In genomic region chr13:77310579-77311279, GRCh38 we compare ENCODE assay signal across 12 cellular contexts. TPM values are rescaled to one million over a fixed set of nuclear protein-coding genes. Genes with fewer than 3 reads are reported as not detected.
DNase-seq lines count a peak whose midpoint lies in the region; ATAC-seq and TF ChIP-seq lines count a peak whose summit lies in the region.
"Had no signal": no experiment of that assay in that cellular context is flagged by ENCODE, and none has a peak within 500 bp of the region (broad histone marks: within the 10 kb centered on the region; RNA-seq: fewer than 3 reads in every experiment).

No MANE protein-coding gene starts in this region.

- peaks cover 88% of the 10 kb centered on the region for H3K4me1 Mint-ChIP-seq in CD8-positive, alpha-beta T cell (ENCODE audit: low read depth)
- peaks cover 51 to 93% (median 90%) of the 10 kb centered on the region in 4 donors for H3K4me1 Mint-ChIP-seq in naive thymus-derived CD8-positive, alpha-beta T cell

- no peaks in the 10 kb centered on the region for H3K27me3 ChIP-seq in CD8-positive, alpha-beta T cell (ENCODE audit: insufficient read depth, low read length)
- no peaks in the 10 kb centered on the region for H3K27me3 ChIP-seq in HUES48 (ENCODE audit: control insufficient read depth, insufficient read depth, low read length)
- H3K27me3 ChIP-seq: neutrophil had no signal

- no peaks in the 10 kb centered on the region for H3K36me3 ChIP-seq in CD8-positive, alpha-beta T cell (ENCODE audit: insufficient read depth, low read length)
- no peaks in the 10 kb centered on the region for H3K36me3 ChIP-seq in HUES48 (ENCODE audit: control insufficient read depth, insufficient read depth, low read length)
- H3K36me3 ChIP-seq in mucosa of descending colon (ENCODE audit: low read depth), result no peaks in the 10 kb centered on the region
- H3K36me3 ChIP-seq: neutrophil had no signal

- peaks cover 71% of the 10 kb centered on the region for H3K4me1 ChIP-seq in CD8-positive, alpha-beta T cell (ENCODE audit: insufficient read depth, low read length)
- H3K4me1 ChIP-seq in HUES48 (ENCODE audit: control insufficient read depth, insufficient read depth, low read length), result peaks cover 70% of the 10 kb centered on the region
- H3K4me1 ChIP-seq in mucosa of descending colon (ENCODE audit: low read depth), result no peaks in the 10 kb centered on the region

- CTCF ChIA-PET in CD8-positive, alpha-beta T cell (lab: Charles Lee), result interaction anchor here (1.0 to 2.7 kb wide), 2 partner anchors 15 to 135 kb away, joined by 3 to 9 read pairs; no protein-coding TSS in a partner anchor

- no peak overlapping the region for H3K4me3 ChIP-seq in CD8-positive, alpha-beta T cell (ENCODE audit: low read depth, low read length)
- H3K4me3 ChIP-seq in HUES48 (ENCODE audit: low read depth, low read length), result peak overlapping the region; percentile 30; the same call in 1 of the 2 replicates
- H3K4me3 ChIP-seq in coronary artery, result peak overlapping the region; percentile 25
- no peak overlapping the region for H3K4me3 ChIP-seq in mucosa of descending colon

- no peaks in the 10 kb centered on the region for H3K9me3 ChIP-seq in CD8-positive, alpha-beta T cell (ENCODE audit: low read length)
- no peaks in the 10 kb centered on the region for H3K9me3 ChIP-seq in HUES48 (ENCODE audit: control insufficient read depth, insufficient read depth, low read length)
- no peaks in the 10 kb centered on the region for H3K9me3 ChIP-seq in mucosa of descending colon
- H3K9me3 ChIP-seq: neutrophil had no signal

- no peak overlapping the region for H3K4me3 Mint-ChIP-seq in CD8-positive, alpha-beta T cell
- H3K4me3 Mint-ChIP-seq in naive thymus-derived CD8-positive, alpha-beta T cell, result peak overlapping the region in 7 of 10 donors; percentile 7 to 53 (median 19)

- H3K9ac ChIP-seq in HUES48 (ENCODE audit: low read depth, low read length), result peak overlapping the region; percentile 39; the same call in 1 of the 2 replicates

- H3K27me3 Mint-ChIP-seq in CD8-positive, alpha-beta T cell (ENCODE audit: low read depth), result no peaks in the 10 kb centered on the region
- H3K27me3 Mint-ChIP-seq in naive thymus-derived CD8-positive, alpha-beta T cell, result no peaks in the 10 kb centered on the region

- no peak overlapping the region for H3K27ac ChIP-seq in CD8-positive, alpha-beta T cell (ENCODE audit: low read depth, low read length)
- H3K27ac ChIP-seq in HUES48 (ENCODE audit: low read depth, low read length) (peak overlapping the region; percentile 23), coronary artery (peak overlapping the region; percentile 11 to 24)
- H3K27ac ChIP-seq: neutrophil had no signal

- intact Hi-C loops in CD8-positive, alpha-beta T cell (cut with DNase I, micrococcal nuclease), result no loop called here
- intact Hi-C loops in mucosa of descending colon (cut with DNase I, micrococcal nuclease), result no loop called here

- no peak for TF ChIP-seq CTCF in CD8-positive, alpha-beta T cell (IDR thresholded peaks at IDR 0.05)
- TF ChIP-seq CTCF in coronary artery (IDR thresholded peaks at IDR 0.05), result no peak
- no peak for TF ChIP-seq CTCF in mucosa of descending colon (IDR thresholded peaks at IDR 0.05)

- H3K9me3 Mint-ChIP-seq in CD8-positive, alpha-beta T cell, result no peaks in the 10 kb centered on the region
- H3K9me3 Mint-ChIP-seq in naive thymus-derived CD8-positive, alpha-beta T cell, result peaks cover 0 to 3% (median 0%) of the 10 kb centered on the region in 9 donors

- H3K36me3 Mint-ChIP-seq in CD8-positive, alpha-beta T cell, result peaks cover 2% of the 10 kb centered on the region
- H3K36me3 Mint-ChIP-seq in naive thymus-derived CD8-positive, alpha-beta T cell, result peaks cover 0 to 3% (median 0%) of the 10 kb centered on the region in 3 donors

- no peak for ATAC-seq in CD8-positive, alpha-beta T cell
- ATAC-seq in naive thymus-derived CD8-positive, alpha-beta T cell, result no peak
- no peak for ATAC-seq in mucosa of descending colon

- POLR2A ChIA-PET in CD8-positive, alpha-beta T cell (lab: Charles Lee), result interaction anchor here (0.7 to 1.0 kb wide), 2 partner anchors 15 to 60 kb away, joined by 3 read pairs; no protein-coding TSS in a partner anchor
- POLR2A ChIA-PET in naive thymus-derived CD8-positive, alpha-beta T cell (lab: Charles Lee), result interaction anchor here (0.8 kb wide), 1 partner anchor 25 kb away, joined by 3 read pairs; no protein-coding TSS in a partner anchor

- no peak for DNase-seq in CD8-positive, alpha-beta T cell
- DNase-seq in coronary artery (ENCODE audit: low spot score) (no peak), mucosa of descending colon (no peak), NCI-H1092 (lab: John Stamatoyannopoulos, UW) (no peak), NCI-H2081 (lab: John Stamatoyannopoulos, UW) (no peak)
- no peak for DNase-seq in naive thymus-derived CD8-positive, alpha-beta T cell
- DNase-seq: activated CD4-positive, alpha-beta T cell treated with anti-CD3 and anti-CD28 coated beads for 1 hour; activated effector memory CD4-positive, alpha-beta T cell treated with anti-CD3 and anti-CD28 coated beads, Interleukin-2, amount 50 U/mL, for 16 hours; kidney; NCI-H1694 treated with DMSO at 0.1 percent for 48 hours had no signal

- peak overlapping the region; percentile 78 for H3K27ac Mint-ChIP-seq in CD8-positive, alpha-beta T cell
- H3K27ac Mint-ChIP-seq in naive thymus-derived CD8-positive, alpha-beta T cell, result peak overlapping the region; percentile 12 to 90 (median 58)

RNA-seq across cellular contexts. Expression of gene MYCBP2, which starts 16.2 kb away (rescaled TPM):
- 100 to 1,000 TPM in 1 of 2 experiments, 10 to 100 TPM in 1; 92.3 to 105 TPM for total RNA-seq in CD8-positive, alpha-beta T cell
- 100 to 1,000 TPM; 167 to 174 TPM for total RNA-seq in naive thymus-derived CD8-positive, alpha-beta T cell
- polyA plus RNA-seq in naive thymus-derived CD8-positive, alpha-beta T cell, result 10 to 100 TPM; 24.2 to 41.4 (median 40.5) TPM
- 10 to 100 TPM; 27.6 to 81.5 (median 46.1) TPM for total RNA-seq in mucosa of descending colon

Comparison
In these comparisons a context has a peak if more than half of its experiments do, and no peak if none do; other contexts are left out.
1. H3K4me3 ChIP-seq: peak in HUES48 (single experiment) and coronary artery (single experiment); none in CD8-positive, alpha-beta T cell (single experiment) and mucosa of descending colon (single experiment).